In genomic region chr18:78105611-78106010, GRCh38 we compare ENCODE assay signal across 17 cellular contexts.
A peak's percentile ranks its signal among the peaks of the same experiment; 100 is the strongest.
DNase-seq lines count a peak whose midpoint lies in the region; ATAC-seq and TF ChIP-seq lines count a peak whose summit lies in the region.
"Had no signal": no experiment of that assay in that cellular context is flagged by ENCODE, and none has a peak within 500 bp of the region (broad histone marks: within the 10 kb centered on the region; RNA-seq: fewer than 3 reads in every experiment).

No MANE protein-coding gene starts in this region.

- H3K4me1 Mint-ChIP-seq in osteocyte (ENCODE audit: unreplicated experiment): no peaks in the 10 kb centered on the region
- H3K4me1 Mint-ChIP-seq: B cell had no signal

- H3K27ac Mint-ChIP-seq in osteocyte (ENCODE audit: unreplicated experiment): no peak overlapping the region
- H3K27ac Mint-ChIP-seq: B cell; CD4-positive, alpha-beta T cell; CD8-positive, alpha-beta T cell had no signal

- TF ChIP-seq CTCF in osteocyte (IDR thresholded peaks at IDR 0.05) (no peak), GM10248 (IDR thresholded peaks at IDR 0.05; ENCODE audit: control extremely low read depth, extremely low read depth, low read depth, missing control alignments) (no peak)

- H3K27me3 Mint-ChIP-seq in osteocyte (ENCODE audit: unreplicated experiment): no peaks in the 10 kb centered on the region
- H3K27me3 Mint-ChIP-seq: B cell; CD4-positive, alpha-beta T cell had no signal

- no peak overlapping the region for H3K4me3 Mint-ChIP-seq in osteocyte (ENCODE audit: unreplicated experiment)
- H3K4me3 Mint-ChIP-seq: B cell; CD4-positive, alpha-beta T cell; CD8-positive, alpha-beta T cell had no signal

- DNase-seq in NCI-H69 (lab: John Stamatoyannopoulos, UW): peak; percentile 10
- peak; percentile 14 for DNase-seq in ecto neural progenitor cell (ENCODE audit: low spot score)
- peak; percentile 7 for DNase-seq in islet precursor cell
- peak; percentile 53 for DNase-seq in osteocyte (ENCODE audit: extremely low spot score, unreplicated experiment)
- no peak for DNase-seq in pons (ENCODE audit: low spot score)
- no peak for DNase-seq in GM10248 (ENCODE audit: extremely low spot score)
- DNase-seq: 8988T; AML-193; Caco-2; Calu3; CD4-positive, alpha-beta T cell; CD8-positive, alpha-beta T cell; DMS79 treated with DMSO at 0.1 percent for 48 hours; GF-D8 had no signal

- POLR2A ChIA-PET in GM10248 (lab: Yijun Ruan, JAX): no interaction called here

- peaks cover 41% of the 10 kb centered on the region for H3K9me3 Mint-ChIP-seq in osteocyte (ENCODE audit: unreplicated experiment)
- H3K9me3 Mint-ChIP-seq: CD8-positive, alpha-beta T cell had no signal

- no peak for ATAC-seq in HG03280 (IDR thresholded peaks at IDR 0.05; ENCODE audit: unreplicated experiment)
- ATAC-seq: CD8-positive, alpha-beta T cell; GM12878 had no signal

- no peaks in the 10 kb centered on the region for H3K36me3 Mint-ChIP-seq in osteocyte (ENCODE audit: unreplicated experiment)
- H3K36me3 Mint-ChIP-seq: CD8-positive, alpha-beta T cell had no signal

- CTCF ChIA-PET in GM10248 (lab: Yijun Ruan, JAX): no interaction called here

Comparison
In these comparisons a context has a peak if more than half of its experiments do, and no peak if none do; other contexts are left out.
1. DNase-seq: peak in NCI-H69 (single experiment), ecto neural progenitor cell (single experiment), islet precursor cell (single experiment) and osteocyte (single experiment); none in pons (single experiment) and GM10248 (single experiment).